29 cellular contexts compared by ENCODE assay signal in the genomic region with DNA sequence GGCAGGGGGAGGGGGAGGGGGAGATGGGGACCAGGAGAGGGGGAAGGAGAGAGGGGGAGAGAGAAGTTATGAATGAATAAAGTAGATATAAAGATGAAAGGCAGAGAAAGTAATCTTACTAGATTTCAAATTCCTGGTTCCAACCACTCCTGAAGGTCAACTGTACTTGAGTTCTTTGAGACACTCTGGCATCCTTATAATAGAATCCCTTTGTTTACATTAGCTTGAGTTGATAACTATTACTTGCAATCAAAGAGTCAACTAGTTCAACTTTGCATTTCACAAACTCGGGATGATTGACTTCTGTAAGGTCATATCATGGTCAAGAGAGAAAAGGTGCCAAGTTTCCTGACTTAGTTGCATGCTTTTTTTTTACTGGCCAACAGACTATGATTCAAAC. TPM values are rescaled to one million over a fixed set of nuclear protein-coding genes. Genes with fewer than 3 reads are reported as not detected.
"Had no signal": no experiment of that assay in that cellular context is flagged by ENCODE, and none has a peak within 500 bp of the region (broad histone marks: within the 10 kb centered on the region; RNA-seq: fewer than 3 reads in every experiment).

No MANE protein-coding gene starts in this region.

- H3K9me3 Mint-ChIP-seq: memory B cell; neural crest cell; stimulated activated naive B cell treated with anti-CD40 and anti-IgM and Interleukin-4, amounts not matched to agents 10 μg/mL and 1 μg/mL and 100 μg/mL, for 72 hours; stimulated activated naive CD8-positive, alpha-beta T cell treated with anti-CD3 and anti-CD28 coated beads, Interleukin-15, Interleukin-2, amounts not matched to agents 100 ng/mL and 50 ng/mL, for 24 hours had no signal

- H3K4me3 ChIP-seq: gastrocnemius medialis, left ventricle myocardium inferior, lung, psoas muscle, thoracic aorta, tibial nerve, upper lobe of left lung, uterus had no signal

- H3K27me3 ChIP-seq: gastrocnemius medialis, neutrophil, tibial nerve, upper lobe of left lung, uterus had no signal

- ATAC-seq: esophagus mucosa; gastrocnemius medialis; natural killer cell treated with Interleukin-12 subunit alpha and Interleukin-12 subunit beta and Interleukin-15 and Interleukin-18, amount 100 ng/mL, for 72 hours; psoas muscle; right cardiac atrium; stimulated activated naive B cell treated with anti-CD40 and anti-IgM and Interleukin-4, amounts not matched to agents 10 μg/mL and 1 μg/mL and 100 μg/mL, for 72 hours had no signal

- H3K4me3 Mint-ChIP-seq: endodermal cell; memory B cell; naive B cell; natural killer cell treated with Interleukin-12 subunit alpha and Interleukin-12 subunit beta and Interleukin-15 and Interleukin-18, amount 100 ng/mL, for 72 hours; neural crest cell; stimulated activated naive B cell treated with anti-CD40 and anti-IgM and Interleukin-4, amounts not matched to agents 10 μg/mL and 1 μg/mL and 100 μg/mL, for 72 hours; stimulated activated naive CD8-positive, alpha-beta T cell treated with anti-CD3 and anti-CD28 coated beads, Interleukin-15, Interleukin-2, amounts not matched to agents 100 ng/mL and 50 ng/mL, for 24 hours had no signal

- H3K4me1 ChIP-seq: gastrocnemius medialis, left ventricle myocardium inferior, psoas muscle, tibial nerve, upper lobe of left lung, uterus had no signal

- H3K9me3 ChIP-seq: gastrocnemius medialis, left ventricle myocardium inferior, neutrophil, psoas muscle, thoracic aorta, tibial nerve, upper lobe of left lung, uterus had no signal

- H3K36me3 ChIP-seq: gastrocnemius medialis, left ventricle myocardium inferior, neutrophil, thoracic aorta, tibial nerve, upper lobe of left lung, uterus had no signal

- H3K27ac Mint-ChIP-seq: endodermal cell; memory B cell; natural killer cell treated with Interleukin-12 subunit alpha and Interleukin-12 subunit beta and Interleukin-15 and Interleukin-18, amount 100 ng/mL, for 72 hours; stimulated activated naive B cell treated with anti-CD40 and anti-IgM and Interleukin-4, amounts not matched to agents 10 μg/mL and 1 μg/mL and 100 μg/mL, for 72 hours; stimulated activated naive CD8-positive, alpha-beta T cell treated with anti-CD3 and anti-CD28 coated beads, Interleukin-15, Interleukin-2, amounts not matched to agents 100 ng/mL and 50 ng/mL, for 24 hours had no signal

- DNase-seq: cerebellar nuclear complex; effector CD8-positive, alpha-beta T cell; endodermal cell; foreskin fibroblast; gastrocnemius medialis; head of caudate nucleus; kidney; left ventricle myocardium inferior; naive B cell; posterior cingulate gyrus; psoas muscle; right cardiac atrium; small intestine; stimulated activated CD4-positive, alpha-beta T cell treated with anti-CD3 and anti-CD28 coated beads, Interleukin-15, amount 100 ng/mL, for 24 hours; stimulated activated CD4-positive, alpha-beta T cell treated with anti-CD3 and anti-CD28 coated beads, Interleukin-2, amount 100 ng/mL, for 48 hours; stimulated activated naive B cell treated with anti-CD40 and anti-IgM and Interleukin-4, amounts not matched to agents 10 μg/mL and 1 μg/mL and 100 μg/mL, for 72 hours; upper lobe of left lung; uterus had no signal

- H3K4me1 Mint-ChIP-seq: endodermal cell; memory B cell; naive B cell; neural crest cell; stimulated activated naive B cell treated with anti-CD40 and anti-IgM and Interleukin-4, amounts not matched to agents 10 μg/mL and 1 μg/mL and 100 μg/mL, for 72 hours had no signal

- H3K27ac ChIP-seq: epithelial cell of prostate, gastrocnemius medialis, left ventricle myocardium inferior, neutrophil, psoas muscle, thoracic aorta, tibial nerve, upper lobe of left lung, uterus had no signal

- H3K36me3 Mint-ChIP-seq: memory B cell; naive B cell; natural killer cell treated with Interleukin-12 subunit alpha and Interleukin-12 subunit beta and Interleukin-15 and Interleukin-18, amount 100 ng/mL, for 72 hours; stimulated activated naive B cell treated with anti-CD40 and anti-IgM and Interleukin-4, amounts not matched to agents 10 μg/mL and 1 μg/mL and 100 μg/mL, for 72 hours had no signal

RNA-seq across cellular contexts. Expression of gene BAAT, which starts 42.2 kb away (rescaled TPM):
- total RNA-seq: endodermal cell, glomerular endothelial cell, left ventricle myocardium inferior, tibial nerve, uterus had no signal
